In genomic region chr15:89633585-89633984, GRCh38 we compare ENCODE assay signal across 18 cellular contexts. TPM values are rescaled to one million over a fixed set of nuclear protein-coding genes. Genes with fewer than 3 reads are reported as not detected.
"Had no signal": no experiment of that assay in that cellular context is flagged by ENCODE, and none has a peak within 500 bp of the region (broad histone marks: within the 10 kb centered on the region; RNA-seq: fewer than 3 reads in every experiment).

No MANE protein-coding gene starts in this region.

- H3K4me3 Mint-ChIP-seq: activated CD4-positive, alpha-beta T cell treated with anti-CD3 and anti-CD28 coated beads, Interleukin-2, amount 10 ng/mL, durations not matched to agents 24 days and 14 days; activated CD8-positive, alpha-beta T cell treated with anti-CD3 and anti-CD28 coated beads for 36 hours; activated naive CD4-positive, alpha-beta T cell treated with anti-CD3 and anti-CD28 coated beads, Interleukin-2, amount 50 U/mL, for 24 hours; central memory CD8-positive, alpha-beta T cell; nephron; stimulated activated naive B cell treated with anti-CD40 and anti-IgM and Interleukin-4, amounts not matched to agents 10 μg/mL and 1 μg/mL and 100 μg/mL, for 72 hours; T-helper 1 cell treated with Interleukin-12 subunit alpha and Interleukin-12 subunit beta and Interleukin-4 antibody, amounts not matched to agents 30 μg/mL and 1 μg/mL, for 36 hours had no signal

- H3K27ac Mint-ChIP-seq: activated CD4-positive, alpha-beta T cell treated with anti-CD3 and anti-CD28 coated beads, Interleukin-2, amount 10 ng/mL, durations not matched to agents 24 days and 14 days; activated CD8-positive, alpha-beta T cell treated with anti-CD3 and anti-CD28 coated beads for 36 hours; activated naive CD4-positive, alpha-beta T cell treated with anti-CD3 and anti-CD28 coated beads, Interleukin-2, amount 50 U/mL, for 24 hours; nephron; stimulated activated naive B cell treated with anti-CD40 and anti-IgM and Interleukin-4, amounts not matched to agents 10 μg/mL and 1 μg/mL and 100 μg/mL, for 72 hours; T-helper 1 cell treated with Interleukin-12 subunit alpha and Interleukin-12 subunit beta and Interleukin-4 antibody, amounts not matched to agents 30 μg/mL and 1 μg/mL, for 36 hours had no signal

- H3K4me1 Mint-ChIP-seq: activated CD4-positive, alpha-beta T cell treated with anti-CD3 and anti-CD28 coated beads, Interleukin-2, amount 10 ng/mL, durations not matched to agents 24 days and 14 days; activated naive CD4-positive, alpha-beta T cell treated with anti-CD3 and anti-CD28 coated beads, Interleukin-2, amount 50 U/mL, for 24 hours; central memory CD8-positive, alpha-beta T cell; nephron had no signal

- H3K9me3 ChIP-seq: ascending aorta, gastrocnemius medialis, heart left ventricle, lower lobe of right lung, tibial artery had no signal

- H3K36me3 ChIP-seq: gastrocnemius medialis had no signal

- ATAC-seq: activated CD8-positive, alpha-beta T cell treated with anti-CD3 and anti-CD28 coated beads for 36 hours; gastrocnemius medialis; heart left ventricle; left cardiac atrium; lower lobe of right lung; stimulated activated naive B cell treated with anti-CD40 and anti-IgM and Interleukin-4, amounts not matched to agents 10 μg/mL and 1 μg/mL and 100 μg/mL, for 72 hours had no signal

- FAIRE-seq: urothelium cell line had no signal

- H3K9me3 Mint-ChIP-seq: activated CD8-positive, alpha-beta T cell treated with anti-CD3 and anti-CD28 coated beads for 36 hours; activated naive CD4-positive, alpha-beta T cell treated with anti-CD3 and anti-CD28 coated beads, Interleukin-2, amount 50 U/mL, for 24 hours; central memory CD8-positive, alpha-beta T cell had no signal

- DNase-seq: activated CD4-positive, alpha-beta T cell treated with anti-CD3 and anti-CD28 coated beads, Interleukin-2, amount 10 ng/mL, durations not matched to agents 24 days and 14 days; activated CD8-positive, alpha-beta T cell treated with anti-CD3 and anti-CD28 coated beads for 36 hours; activated gamma-delta T cell; gastrocnemius medialis; heart left ventricle; left cardiac atrium; lower lobe of right lung; midbrain; stimulated activated naive B cell treated with anti-CD40 and anti-IgM and Interleukin-4, amounts not matched to agents 10 μg/mL and 1 μg/mL and 100 μg/mL, for 72 hours; tibial artery had no signal

- H3K4me1 ChIP-seq: ascending aorta, gastrocnemius medialis, heart left ventricle, lower lobe of right lung, tibial artery had no signal

- H3K27me3 ChIP-seq: ascending aorta, gastrocnemius medialis, heart left ventricle, tibial artery had no signal

- H3K4me3 ChIP-seq: ascending aorta, coronary artery, gastrocnemius medialis, heart left ventricle, lower lobe of right lung, tibial artery had no signal

- H3K27me3 Mint-ChIP-seq: activated CD4-positive, alpha-beta T cell treated with anti-CD3 and anti-CD28 coated beads, Interleukin-2, amount 10 ng/mL, durations not matched to agents 24 days and 14 days; activated CD8-positive, alpha-beta T cell treated with anti-CD3 and anti-CD28 coated beads for 36 hours; activated naive CD4-positive, alpha-beta T cell treated with anti-CD3 and anti-CD28 coated beads, Interleukin-2, amount 50 U/mL, for 24 hours had no signal

- H3K27ac ChIP-seq: ascending aorta, coronary artery, gastrocnemius medialis, heart left ventricle, lower lobe of right lung, tibial artery had no signal

RNA-seq across cellular contexts. Expression of gene WDR93, which starts 57.0 kb away (rescaled TPM):
- total RNA-seq: activated CD4-positive, alpha-beta T cell treated with anti-CD3 and anti-CD28 coated beads, Interleukin-2, amount 10 ng/mL, durations not matched to agents 24 days and 14 days; activated CD8-positive, alpha-beta T cell treated with anti-CD3 and anti-CD28 coated beads for 36 hours; ascending aorta; esophagus mucosa; gastrocnemius medialis; left cardiac atrium had no signal

RNA-seq across cellular contexts. Expression of gene TICRR, which starts 58.3 kb away (rescaled TPM):
- total RNA-seq: ascending aorta, gastrocnemius medialis had no signal
